ENCODE assay signal across 19 cellular contexts in the genomic region with DNA sequence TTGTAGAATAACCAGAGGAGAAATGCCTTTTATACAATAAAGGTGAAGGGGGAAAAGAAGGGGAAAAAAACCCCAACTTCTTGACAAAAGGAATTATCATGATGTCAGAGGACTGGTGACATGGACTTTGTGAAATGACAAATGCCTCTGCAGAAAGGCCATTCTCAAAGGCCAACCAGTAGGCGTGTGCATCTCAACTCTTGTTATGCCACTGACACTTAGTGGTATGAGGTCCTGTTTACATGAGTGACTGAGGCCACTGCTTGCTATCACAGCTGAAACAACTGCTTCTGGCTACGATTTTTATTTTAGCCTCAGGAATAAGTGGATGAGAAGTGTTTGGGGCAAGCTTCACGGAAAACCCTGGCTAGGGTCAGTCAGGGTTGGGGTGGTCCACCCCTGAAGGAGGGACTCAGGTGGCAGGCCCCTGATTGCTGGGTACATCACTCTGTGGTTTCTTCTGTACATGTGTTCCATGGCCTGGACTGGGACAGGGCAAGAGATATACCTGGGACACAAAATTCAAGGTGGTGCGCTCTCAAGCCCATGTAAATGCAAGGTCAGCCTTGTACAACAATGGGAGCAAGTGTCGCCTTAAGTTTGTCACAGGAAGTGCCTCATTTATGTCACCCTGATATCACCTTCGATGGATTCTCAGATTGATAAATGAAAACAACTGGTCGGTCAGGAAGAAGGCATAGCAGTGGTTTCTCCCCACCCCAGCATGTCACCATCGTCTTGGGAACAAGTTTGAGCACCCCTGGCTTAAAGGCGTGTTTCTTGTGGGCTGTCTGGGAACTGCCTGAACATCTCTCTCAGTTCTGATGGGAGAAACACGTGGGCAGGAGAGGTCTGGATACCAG. TPM values are rescaled to one million over a fixed set of nuclear protein-coding genes. Genes with fewer than 3 reads are reported as not detected.
A peak's percentile ranks its signal among the peaks of the same experiment; 100 is the strongest.
DNase-seq lines count a peak whose midpoint lies in the region; ATAC-seq and TF ChIP-seq lines count a peak whose summit lies in the region.
"Had no signal": no experiment of that assay in that cellular context is flagged by ENCODE, and none has a peak within 500 bp of the region (broad histone marks: within the 10 kb centered on the region; RNA-seq: fewer than 3 reads in every experiment).

No MANE protein-coding gene starts in this region.

- ATAC-seq in activated CD4-positive, alpha-beta T cell treated with anti-CD3 and anti-CD28 coated beads for 36 hours = peak; percentile 51
- peak; percentile 81 for ATAC-seq in stimulated activated effector memory CD8-positive, alpha-beta T cell treated with anti-CD3 and anti-CD28 coated beads, Interleukin-12 subunit alpha, Interleukin-12 subunit beta, amount 100 ng/mL, for 72 hours
- ATAC-seq: gastroesophageal sphincter, left ventricle myocardium superior had no signal

- H3K27me3 Mint-ChIP-seq in activated CD4-positive, alpha-beta T cell treated with anti-CD3 and anti-CD28 coated beads for 36 hours = no peaks in the 10 kb centered on the region
- no peaks in the 10 kb centered on the region for H3K27me3 Mint-ChIP-seq in dendritic cell treated with granulocyte-macrophage colony-stimulating factor and Interleukin-4, amounts not matched to agents 40 ng/mL and 50 ng/mL, for 4 days
- peaks cover 7% of the 10 kb centered on the region for H3K27me3 Mint-ChIP-seq in endothelial cell (ENCODE audit: unreplicated experiment)

- peaks cover 96% of the 10 kb centered on the region for H3K4me1 Mint-ChIP-seq in activated CD4-positive, alpha-beta T cell treated with anti-CD3 and anti-CD28 coated beads for 36 hours
- H3K4me1 Mint-ChIP-seq in dendritic cell treated with granulocyte-macrophage colony-stimulating factor and Interleukin-4, amounts not matched to agents 40 ng/mL and 50 ng/mL, for 4 days (ENCODE audit: low read depth) = peaks cover 65% of the 10 kb centered on the region
- H3K4me1 Mint-ChIP-seq in stimulated activated effector memory CD8-positive, alpha-beta T cell treated with anti-CD3 and anti-CD28 coated beads, Interleukin-12 subunit alpha, Interleukin-12 subunit beta, amount 100 ng/mL, for 72 hours = peaks cover 99% of the 10 kb centered on the region
- H3K4me1 Mint-ChIP-seq in endothelial cell (ENCODE audit: unreplicated experiment) = no peaks in the 10 kb centered on the region

- no peaks in the 10 kb centered on the region for H3K9me3 Mint-ChIP-seq in activated CD4-positive, alpha-beta T cell treated with anti-CD3 and anti-CD28 coated beads for 36 hours (ENCODE audit: low read depth)
- no peaks in the 10 kb centered on the region for H3K9me3 Mint-ChIP-seq in dendritic cell treated with granulocyte-macrophage colony-stimulating factor and Interleukin-4, amounts not matched to agents 40 ng/mL and 50 ng/mL, for 4 days
- H3K9me3 Mint-ChIP-seq in stimulated activated effector memory CD8-positive, alpha-beta T cell treated with anti-CD3 and anti-CD28 coated beads, Interleukin-12 subunit alpha, Interleukin-12 subunit beta, amount 100 ng/mL, for 72 hours = peaks cover 3% of the 10 kb centered on the region
- no peaks in the 10 kb centered on the region for H3K9me3 Mint-ChIP-seq in endothelial cell (ENCODE audit: unreplicated experiment)

- peak overlapping the region; percentile 94 for H3K27ac Mint-ChIP-seq in activated CD4-positive, alpha-beta T cell treated with anti-CD3 and anti-CD28 coated beads for 36 hours
- peak overlapping the region; percentile 21 for H3K27ac Mint-ChIP-seq in dendritic cell treated with granulocyte-macrophage colony-stimulating factor and Interleukin-4, amounts not matched to agents 40 ng/mL and 50 ng/mL, for 4 days
- H3K27ac Mint-ChIP-seq in stimulated activated effector memory CD8-positive, alpha-beta T cell treated with anti-CD3 and anti-CD28 coated beads, Interleukin-12 subunit alpha, Interleukin-12 subunit beta, amount 100 ng/mL, for 72 hours = peak overlapping the region; percentile 95
- H3K27ac Mint-ChIP-seq in endothelial cell (ENCODE audit: unreplicated experiment) = no peak overlapping the region

- TF ChIP-seq CTCF in endothelial cell (IDR thresholded peaks at IDR 0.05; ENCODE audit: unreplicated experiment) = no peak

- H3K9me3 ChIP-seq in KOPT-K1 (ENCODE audit: insufficient read depth, low read length, poor library complexity, severe bottlenecking) = no peaks in the 10 kb centered on the region
- H3K9me3 ChIP-seq: mucosa of descending colon, sigmoid colon, tibial artery had no signal

- peak overlapping the region; percentile 95 for H3K27ac ChIP-seq in KOPT-K1 (ENCODE audit: low read depth, low read length, poor library complexity, severe bottlenecking)
- H3K27ac ChIP-seq: gastroesophageal sphincter, sigmoid colon, tibial artery had no signal

- H3K4me3 Mint-ChIP-seq in activated CD4-positive, alpha-beta T cell treated with anti-CD3 and anti-CD28 coated beads for 36 hours = peak overlapping the region; percentile 59
- H3K4me3 Mint-ChIP-seq in dendritic cell treated with granulocyte-macrophage colony-stimulating factor and Interleukin-4, amounts not matched to agents 40 ng/mL and 50 ng/mL, for 4 days = no peak overlapping the region
- peak overlapping the region; percentile 84 for H3K4me3 Mint-ChIP-seq in stimulated activated effector memory CD8-positive, alpha-beta T cell treated with anti-CD3 and anti-CD28 coated beads, Interleukin-12 subunit alpha, Interleukin-12 subunit beta, amount 100 ng/mL, for 72 hours
- H3K4me3 Mint-ChIP-seq in endothelial cell (ENCODE audit: unreplicated experiment) = no peak overlapping the region

- POLR2A ChIA-PET in activated CD4-positive, alpha-beta T cell treated with anti-CD3 and anti-CD28 coated beads for 36 hours (lab: Charles Lee) = interaction anchor here (0.6 to 1.0 kb wide), 2 partner anchors 10 to 69 kb away, joined by 3 to 4 read pairs; no protein-coding TSS in a partner anchor

- intact Hi-C loops in activated CD4-positive, alpha-beta T cell treated with anti-CD3 and anti-CD28 coated beads for 36 hours (cut with DNase I, micrococcal nuclease) = no loop called here
- intact Hi-C loops in dendritic cell treated with granulocyte-macrophage colony-stimulating factor and Interleukin-4, amounts not matched to agents 40 ng/mL and 50 ng/mL, for 4 days (cut with micrococcal nuclease) = no loop called here

- H3K36me3 ChIP-seq in KOPT-K1 (ENCODE audit: insufficient read depth, low read length) = peaks cover 71% of the 10 kb centered on the region
- H3K36me3 ChIP-seq: gastroesophageal sphincter, sigmoid colon, tibial artery had no signal

- CTCF ChIA-PET in activated CD4-positive, alpha-beta T cell treated with anti-CD3 and anti-CD28 coated beads for 36 hours (lab: Charles Lee) = interaction anchor here (2.6 kb wide), 2 partner anchors 11 kb away, joined by 8 to 10 read pairs; no protein-coding TSS in a partner anchor

- peaks cover 32% of the 10 kb centered on the region for H3K36me3 Mint-ChIP-seq in activated CD4-positive, alpha-beta T cell treated with anti-CD3 and anti-CD28 coated beads for 36 hours (ENCODE audit: low read depth)
- H3K36me3 Mint-ChIP-seq in dendritic cell treated with granulocyte-macrophage colony-stimulating factor and Interleukin-4, amounts not matched to agents 40 ng/mL and 50 ng/mL, for 4 days (ENCODE audit: low read depth) = peaks cover 93% of the 10 kb centered on the region
- peaks cover 15% of the 10 kb centered on the region for H3K36me3 Mint-ChIP-seq in stimulated activated effector memory CD8-positive, alpha-beta T cell treated with anti-CD3 and anti-CD28 coated beads, Interleukin-12 subunit alpha, Interleukin-12 subunit beta, amount 100 ng/mL, for 72 hours
- no peaks in the 10 kb centered on the region for H3K36me3 Mint-ChIP-seq in endothelial cell (ENCODE audit: low read depth, unreplicated experiment)

- no peak for DNase-seq in activated CD4-positive, alpha-beta T cell treated with anti-CD3 and anti-CD28 coated beads for 36 hours
- no peak for DNase-seq in activated CD4-positive, alpha-beta T cell treated with anti-CD3 and anti-CD28 coated beads, Interleukin-2, amount 50 U/mL, for 48 hours
- no peak for DNase-seq in stimulated activated effector memory CD8-positive, alpha-beta T cell treated with anti-CD3 and anti-CD28 coated beads, Interleukin-12 subunit alpha, Interleukin-12 subunit beta, amount 100 ng/mL, for 72 hours (ENCODE audit: low spot score in 2 of 2)
- no peak for DNase-seq in dermis blood vessel endothelial cell
- DNase-seq in endothelial cell (ENCODE audit: low spot score) = no peak
- DNase-seq in stimulated activated CD4-positive, alpha-beta T cell treated with anti-CD3 and anti-CD28 coated beads, Interleukin-15, amount 100 ng/mL, for 24 hours = no peak
- DNase-seq: activated CD4-positive, alpha-beta T cell treated with anti-CD3 and anti-CD28 coated beads for 1 hour; activated effector memory CD4-positive, alpha-beta T cell treated with Interleukin-2 at 50 U/mL for 16 hours; left ventricle myocardium superior; mucosa of descending colon; NCI-H2081; NCI-H524; Right ventricle myocardium superior; sigmoid colon; stimulated activated CD4-positive, alpha-beta T cell treated with anti-CD3 and anti-CD28 coated beads, Interleukin-4, amount 100 ng/mL, for 1 hour; tibial artery had no signal

RNA-seq across cellular contexts. Expression of a gene that starts 12.3 kb away (rescaled TPM):
- 10 to 100 TPM; 49.5 to 58.8 TPM for total RNA-seq in activated CD4-positive, alpha-beta T cell treated with anti-CD3 and anti-CD28 coated beads for 36 hours
- total RNA-seq in dermis blood vessel endothelial cell = 0.84 and 1.7 TPM in 2 replicates
- 18.7 TPM for total RNA-seq in endothelial cell (ENCODE audit: unreplicated experiment)

Comparison
In these comparisons a context has a peak if more than half of its experiments do, and no peak if none do; other contexts are left out.
1. H3K4me3 Mint-ChIP-seq: peak in activated CD4-positive, alpha-beta T cell treated with anti-CD3 and anti-CD28 coated beads for 36 hours (single experiment) and stimulated activated effector memory CD8-positive, alpha-beta T cell treated with anti-CD3 and anti-CD28 coated beads, Interleukin-12 subunit alpha, Interleukin-12 subunit beta, amount 100 ng/mL, for 72 hours (single experiment); none in dendritic cell treated with granulocyte-macrophage colony-stimulating factor and Interleukin-4, amounts not matched to agents 40 ng/mL and 50 ng/mL, for 4 days (single experiment) and endothelial cell (single experiment).